15 cellular contexts compared by ENCODE assay signal in genomic region chr2:85230637-85231036, GRCh38.
"Had no signal": no experiment of that assay in that cellular context is flagged by ENCODE, and none has a peak within 500 bp of the region (broad histone marks: within the 10 kb centered on the region; RNA-seq: fewer than 3 reads in every experiment).

No MANE protein-coding gene starts in this region.

- H3K4me1 ChIP-seq: psoas muscle, upper lobe of left lung, uterus had no signal

- H3K9me3 Mint-ChIP-seq: naive B cell, nephron had no signal

- H3K36me3 Mint-ChIP-seq: naive B cell had no signal

- H3K36me3 ChIP-seq: upper lobe of left lung, uterus had no signal

- H3K27ac ChIP-seq: dorsolateral prefrontal cortex, psoas muscle, upper lobe of left lung, uterus had no signal

- H3K9me3 ChIP-seq: psoas muscle, upper lobe of left lung, uterus had no signal

- H3K4me3 ChIP-seq: dorsolateral prefrontal cortex, psoas muscle, upper lobe of left lung, uterus had no signal

- H3K27me3 ChIP-seq: dorsolateral prefrontal cortex, upper lobe of left lung, uterus had no signal

- DNase-seq: cortex of kidney; dorsolateral prefrontal cortex; effector CD8-positive, alpha-beta T cell; kidney; left cardiac atrium; naive B cell; psoas muscle; retina; small intestine; stimulated activated CD4-positive, alpha-beta T cell treated with anti-CD3 and anti-CD28 coated beads, Interleukin-12 subunit alpha, Interleukin-12 subunit beta, amount 100 ng/mL, for 4 hours; stimulated activated naive CD4-positive, alpha-beta T cell; upper lobe of left lung; uterus had no signal

- ATAC-seq: esophagus mucosa had no signal

- H3K4me3 Mint-ChIP-seq: naive B cell, nephron had no signal
